8 cellular contexts compared by ENCODE assay signal in genomic region chr12:109996483-109996853, GRCh38. TPM values are rescaled to one million over a fixed set of nuclear protein-coding genes. Genes with fewer than 3 reads are reported as not detected.
DNase-seq lines count a peak whose midpoint lies in the region; ATAC-seq and TF ChIP-seq lines count a peak whose summit lies in the region.

No MANE protein-coding gene starts in this region.

- intact Hi-C loops in posterior cingulate gyrus (cut with DNase I) = loop anchor here (5.0 kb wide), 1 partner anchor 94 kb away; the partner anchor contains the start of gene TCHP

- DNase-seq in DND-41 = no peak
- DNase-seq in RWPE2 (ENCODE audit: low spot score) = no peak
- DNase-seq in posterior cingulate gyrus = no peak
- no peak for DNase-seq in C1 segment of cervical spinal cord (lab: John Stamatoyannopoulos, UW)
- DNase-seq in omental fat pad (ENCODE audit: low spot score) = no peak

- TF ChIP-seq CTCF in DND-41 (IDR thresholded peaks at IDR 0.05; ENCODE audit: borderline replicate concordance, extremely low read depth, low read length, poor library complexity, severe bottlenecking) (no peak), RWPE2 (IDR thresholded peaks at IDR 0.05; ENCODE audit: poor library complexity, severe bottlenecking) (no peak), parathyroid adenoma (IDR thresholded peaks at IDR 0.05) (no peak), omental fat pad (IDR thresholded peaks at IDR 0.05) (no peak)

- H3K36me3 ChIP-seq in DND-41 (ENCODE audit: insufficient read depth, low read length) (peaks cover 11% of the 10 kb centered on the region; the same call in 1 of the 2 replicates), RWPE2 (ENCODE audit: low read depth) (peaks cover 3% of the 10 kb centered on the region), esophagus (ENCODE audit: control insufficient read depth in 2 of 2, insufficient read depth in 2 of 2, low read length in 1 of 2) (peaks cover 0 to 2% of the 10 kb centered on the region in 2 donors), parathyroid adenoma (ENCODE audit: control insufficient read depth, insufficient read depth, low read length) (no peaks in the 10 kb centered on the region)

- H3K9me3 ChIP-seq in DND-41 (ENCODE audit: insufficient read depth, low read length, severe bottlenecking) = no peaks in the 10 kb centered on the region
- H3K9me3 ChIP-seq in RWPE2 (ENCODE audit: severe bottlenecking) = no peaks in the 10 kb centered on the region
- H3K9me3 ChIP-seq in esophagus (ENCODE audit: control insufficient read depth in 2 of 2, insufficient read depth in 1 of 2, low read depth in 1 of 2, low read length in 1 of 2) = no peaks in the 10 kb centered on the region
- no peaks in the 10 kb centered on the region for H3K9me3 ChIP-seq in parathyroid adenoma (ENCODE audit: control insufficient read depth, low read length)

- peak overlapping the region; percentile 79 to 84; a peak in 3 of 4 replicates for H3K4me3 ChIP-seq in DND-41 (ENCODE audit: low read depth in 1 of 2, low read length in 2 of 2)
- H3K4me3 ChIP-seq in RWPE2 (ENCODE audit: severe bottlenecking) = peak overlapping the region; percentile 67
- peak overlapping the region; percentile 93 to 97 for H3K4me3 ChIP-seq in esophagus (ENCODE audit: low read depth in 1 of 2, low read length in 2 of 2)
- H3K4me3 ChIP-seq in parathyroid adenoma (ENCODE audit: low read depth, low read length) = peak overlapping the region; percentile 80

- H3K79me2 ChIP-seq in DND-41 (ENCODE audit: insufficient read depth, low read length) = peaks cover 69% of the 10 kb centered on the region
- H3K79me2 ChIP-seq in parathyroid adenoma = peaks cover 14% of the 10 kb centered on the region

- no peak for ATAC-seq in DND-41 (ENCODE audit: insufficient read depth, low read depth)
- no peak for ATAC-seq in RWPE2 (ENCODE audit: low read depth)
- ATAC-seq in GM21528 (IDR thresholded peaks at IDR 0.05; ENCODE audit: low FRiP score, unreplicated experiment) = no peak
- ATAC-seq in omental fat pad (ENCODE audit: low FRiP score) = no peak

- peak overlapping the region; percentile 91 for H2AFZ ChIP-seq in DND-41 (ENCODE audit: low read depth, low read length)
- peak overlapping the region; percentile 91 for H2AFZ ChIP-seq in parathyroid adenoma

- H3K27ac ChIP-seq in DND-41 (ENCODE audit: low read length) (peak overlapping the region; percentile 91), RWPE2 (ENCODE audit: poor library complexity, severe bottlenecking) (peak overlapping the region; percentile 49), esophagus (ENCODE audit: low read depth in 2 of 2, low read length in 1 of 2) (no peak overlapping the region), parathyroid adenoma (no peak overlapping the region)

- H3K27me3 ChIP-seq in DND-41 (ENCODE audit: insufficient read depth, low read length, poor library complexity) (no peaks in the 10 kb centered on the region), RWPE2 (ENCODE audit: insufficient read depth, poor library complexity, severe bottlenecking) (no peaks in the 10 kb centered on the region), esophagus (ENCODE audit: control insufficient read depth in 1 of 2, insufficient read depth in 2 of 2, low read length in 2 of 2) (no peaks in the 10 kb centered on the region), parathyroid adenoma (ENCODE audit: control insufficient read depth, insufficient read depth, low read length) (no peaks in the 10 kb centered on the region)

- H3K4me2 ChIP-seq in DND-41 (ENCODE audit: insufficient read depth, low read length) = peak overlapping the region; percentile 92
- peak overlapping the region; percentile 63 for H3K4me2 ChIP-seq in parathyroid adenoma (ENCODE audit: low read length)

- peaks cover 18% of the 10 kb centered on the region; the same call in 1 of the 2 replicates for H4K20me1 ChIP-seq in DND-41 (ENCODE audit: insufficient read depth, low read length)

- 49 to 50% methylated on average over 2 of the region's 2 CpGs for WGBS in esophagus, 2 donors

- H3K9ac ChIP-seq in DND-41 (ENCODE audit: low read depth, low read length) (peak overlapping the region; percentile 85), parathyroid adenoma (no peak overlapping the region)

- peaks cover 59% of the 10 kb centered on the region for H3K4me1 ChIP-seq in DND-41 (ENCODE audit: insufficient read depth, low read length)
- H3K4me1 ChIP-seq in RWPE2 (ENCODE audit: insufficient read depth, poor library complexity, severe bottlenecking) = peaks cover 16% of the 10 kb centered on the region
- H3K4me1 ChIP-seq in esophagus (ENCODE audit: control insufficient read depth in 2 of 2, insufficient read depth in 2 of 2, low read length in 1 of 2) = no peaks in the 10 kb centered on the region
- H3K4me1 ChIP-seq in parathyroid adenoma = peaks cover 4% of the 10 kb centered on the region

RNA-seq across cellular contexts. Expression of gene GIT2, which starts 0.3 kb away (rescaled TPM):
- polyA plus RNA-seq in esophagus = 10 to 100 TPM in 1 of 2 donors, 1 to 10 TPM in 1; 7.4 to 10.6 TPM
- 10 to 100 TPM; 28.7 to 77.2 (median 47.0) TPM for total RNA-seq in omental fat pad

RNA-seq across cellular contexts. Expression of gene ANKRD13A, which starts 2.8 kb away (rescaled TPM):
- polyA plus RNA-seq in esophagus = 10 to 100 TPM; 20.0 to 25.4 TPM
- 10 to 100 TPM; 33.6 to 93.3 (median 43.2) TPM for total RNA-seq in omental fat pad

RNA-seq across cellular contexts. Expression of gene C12orf76, which starts 51.9 kb away (rescaled TPM):
- 1 to 10 TPM; 4.1 to 4.9 TPM for polyA plus RNA-seq in esophagus
- 10 to 100 TPM in 3 of 4 donors, 1 to 10 TPM in 1; 7.4 to 17.0 (median 11.9) TPM for total RNA-seq in omental fat pad

Comparison
In these comparisons a context has a peak if more than half of its experiments do, and no peak if none do; other contexts are left out.
1. H3K27ac ChIP-seq: peak in DND-41 (single experiment) and RWPE2 (single experiment); none in esophagus (0 of 2) and parathyroid adenoma (single experiment).
2. Peak in every context shown above with its lines, with median percentiles within 50 percentile points of each other: H3K4me3 ChIP-seq.